ENCODE assay signal across 8 cellular contexts in the genomic region with DNA sequence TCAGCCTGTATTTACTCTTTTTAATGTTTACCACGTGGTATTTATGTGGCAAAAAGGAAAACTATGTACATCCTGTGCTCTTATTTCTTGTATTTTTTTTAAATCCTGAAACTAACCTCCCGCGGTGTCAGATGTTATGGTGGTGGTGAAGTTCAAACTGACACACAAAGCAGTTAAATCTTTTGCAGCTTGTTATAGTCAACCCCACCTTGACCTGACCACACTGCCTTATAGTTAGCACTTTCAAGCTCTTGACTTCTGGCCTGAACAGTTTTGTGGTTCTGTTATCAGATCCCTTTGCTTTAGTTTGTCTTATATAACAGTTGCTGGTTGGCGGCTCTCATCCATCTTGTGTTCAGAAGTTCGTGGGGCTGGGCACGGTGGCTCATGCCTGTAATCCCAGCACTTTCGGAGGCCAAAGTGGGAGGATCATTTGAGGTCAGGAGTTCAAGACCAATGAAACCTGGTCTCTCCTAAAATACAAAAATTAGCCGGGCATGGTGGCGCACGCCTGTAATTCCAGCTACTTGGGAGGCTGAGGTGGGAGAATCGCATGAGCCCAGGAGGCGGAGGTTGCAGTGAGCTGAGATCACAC. TPM values are rescaled to one million over a fixed set of nuclear protein-coding genes. Genes with fewer than 3 reads are reported as not detected.
DNase-seq lines count a peak whose midpoint lies in the region; ATAC-seq, FAIRE-seq and TF ChIP-seq lines count a peak whose summit lies in the region.

No MANE protein-coding gene starts in this region.

- no peak overlapping the region for H3K23ac ChIP-seq in trophoblast cell (ENCODE audit: low read length)

- H3K14ac ChIP-seq in trophoblast cell (ENCODE audit: low read length): no peak overlapping the region

- TF ChIP-seq POLR2A in H54 (IDR thresholded peaks at IDR 0.05; ENCODE audit: low read depth, low read length): no peak

- H3K79me2 ChIP-seq in OCI-LY1 (ENCODE audit: insufficient read depth, low read length): no peaks in the 10 kb centered on the region
- no peaks in the 10 kb centered on the region for H3K79me2 ChIP-seq in trophoblast cell (ENCODE audit: control insufficient read depth, insufficient read depth, low read length, poor library complexity)

- H3K9me3 Mint-ChIP-seq in CD4-positive, CD25-positive, alpha-beta regulatory T cell: no peaks in the 10 kb centered on the region
- H3K9me3 Mint-ChIP-seq in effector memory CD8-positive, alpha-beta T cell: no peaks in the 10 kb centered on the region

- H3K4ac ChIP-seq in trophoblast cell (ENCODE audit: low read depth, low read length): no peak overlapping the region

- H4K8ac ChIP-seq in trophoblast cell (ENCODE audit: low read depth, low read length): no peak overlapping the region

- H3F3A ChIP-seq in OCI-LY1 (ENCODE audit: insufficient read depth, low read length): no peaks in the 10 kb centered on the region

- no peak overlapping the region for H4K91ac ChIP-seq in trophoblast cell (ENCODE audit: low read depth, low read length)

- peaks cover 13% of the 10 kb centered on the region for H3K36me3 Mint-ChIP-seq in CD4-positive, CD25-positive, alpha-beta regulatory T cell
- H3K36me3 Mint-ChIP-seq in effector memory CD8-positive, alpha-beta T cell (ENCODE audit: insufficient read depth): peaks cover 36% of the 10 kb centered on the region

- H3K9ac ChIP-seq in OCI-LY1 (ENCODE audit: low read length) (peak overlapping the region; percentile 74; the same call in 1 of the 2 replicates), trophoblast cell (ENCODE audit: low read length) (no peak overlapping the region)

- H3K4me1 Mint-ChIP-seq in CD4-positive, CD25-positive, alpha-beta regulatory T cell: peaks cover 5 to 37% (median 20%) of the 10 kb centered on the region in 4 donors
- peaks cover 22 to 26% of the 10 kb centered on the region in 2 donors for H3K4me1 Mint-ChIP-seq in effector memory CD8-positive, alpha-beta T cell (ENCODE audit: low read depth in 2 of 2)

- H2BK12ac ChIP-seq in trophoblast cell (ENCODE audit: low read length): no peak overlapping the region

- peak in 2 of 3 donors; percentile 10 to 44 for DNase-seq in CD4-positive, CD25-positive, alpha-beta regulatory T cell
- no peak for DNase-seq in effector memory CD8-positive, alpha-beta T cell
- DNase-seq in trophoblast cell (no peak), H54 (ENCODE audit: insufficient read length, low spot score) (no peak), NCI-H2196 (lab: John Stamatoyannopoulos, UW; ENCODE audit: unreplicated experiment) (no peak)

- H3K27me3 ChIP-seq in CD4-positive, CD25-positive, alpha-beta regulatory T cell (ENCODE audit: control insufficient read depth, insufficient read depth, low read length): no peaks in the 10 kb centered on the region
- H3K27me3 ChIP-seq in OCI-LY1 (ENCODE audit: insufficient read depth, low read length) (no peaks in the 10 kb centered on the region), neuron (ENCODE audit: insufficient read depth, low read length) (no peaks in the 10 kb centered on the region), trophoblast cell (ENCODE audit: insufficient read depth, low read length) (no peaks in the 10 kb centered on the region)

- WGBS in trophoblast cell (ENCODE audit: extremely low coverage, insufficient coverage, insufficient read length): no CpG with 5 or more reads among the region's 12 CpGs

- ATAC-seq in CD4-positive, CD25-positive, alpha-beta regulatory T cell (ENCODE audit: low read depth in 2 of 2): no peak
- ATAC-seq in effector memory CD8-positive, alpha-beta T cell (replicated peaks): peak; percentile 27
- ATAC-seq in HG03442 (IDR thresholded peaks at IDR 0.05; ENCODE audit: unreplicated experiment): no peak

- no peak for FAIRE-seq in H54 (lab: Jason Lieb, UNC)

- peak overlapping the region; percentile 71 for H3K27ac ChIP-seq in CD4-positive, CD25-positive, alpha-beta regulatory T cell (ENCODE audit: insufficient read depth, low read length, poor library complexity, severe bottlenecking)
- H3K27ac ChIP-seq in OCI-LY1 (ENCODE audit: low read depth, low read length, poor library complexity, severe bottlenecking): no peak overlapping the region
- no peak overlapping the region for H3K27ac ChIP-seq in trophoblast cell (ENCODE audit: low read depth, low read length)

- peak overlapping the region; percentile 79 for H3K4me2 ChIP-seq in OCI-LY1 (ENCODE audit: low read length)
- H3K4me2 ChIP-seq in trophoblast cell (ENCODE audit: low read length): no peak overlapping the region

- no peak overlapping the region for H2BK120ac ChIP-seq in trophoblast cell (ENCODE audit: insufficient read depth, low read length, poor library complexity)

- H2AFZ ChIP-seq in OCI-LY1 (ENCODE audit: low read length) (no peak overlapping the region), neuron (ENCODE audit: low read depth, low read length) (no peak overlapping the region), trophoblast cell (ENCODE audit: insufficient read depth, low read length, poor library complexity) (no peak overlapping the region)

- H3K4me3 Mint-ChIP-seq in CD4-positive, CD25-positive, alpha-beta regulatory T cell: peak overlapping the region; percentile 90 to 94 (median 94)
- H3K4me3 Mint-ChIP-seq in effector memory CD8-positive, alpha-beta T cell: peak overlapping the region; percentile 83 to 86

- no peak for TF ChIP-seq CTCF in OCI-LY1 (IDR thresholded peaks at IDR 0.05; ENCODE audit: low read length)

- H3K18ac ChIP-seq in trophoblast cell (ENCODE audit: low read length): no peak overlapping the region

- no peak overlapping the region for H2BK5ac ChIP-seq in trophoblast cell (ENCODE audit: low read depth, low read length, poor library complexity)

- H3K4me3 ChIP-seq in CD4-positive, CD25-positive, alpha-beta regulatory T cell (ENCODE audit: low read depth, low read length): peak overlapping the region; percentile 82
- H3K4me3 ChIP-seq in OCI-LY1 (ENCODE audit: low read depth, low read length, poor library complexity, severe bottlenecking) (peak overlapping the region; percentile 96), neuron (ENCODE audit: low read length) (peak overlapping the region; percentile 87), trophoblast cell (ENCODE audit: low read depth, low read length) (no peak overlapping the region)

- H3K9me3 ChIP-seq in CD4-positive, CD25-positive, alpha-beta regulatory T cell (ENCODE audit: control insufficient read depth in 2 of 2, low read length in 2 of 2): no peaks in the 10 kb centered on the region
- H3K9me3 ChIP-seq in OCI-LY1 (ENCODE audit: low read length) (no peaks in the 10 kb centered on the region), neuron (ENCODE audit: low read length) (no peaks in the 10 kb centered on the region), trophoblast cell (ENCODE audit: insufficient read depth, low read depth, low read length) (no peaks in the 10 kb centered on the region)

- H4K20me1 ChIP-seq in OCI-LY1 (ENCODE audit: insufficient read depth, low read length): no peaks in the 10 kb centered on the region

- no peaks in the 10 kb centered on the region for H3K27me3 Mint-ChIP-seq in CD4-positive, CD25-positive, alpha-beta regulatory T cell
- no peaks in the 10 kb centered on the region for H3K27me3 Mint-ChIP-seq in effector memory CD8-positive, alpha-beta T cell

- H3K36me3 ChIP-seq in CD4-positive, CD25-positive, alpha-beta regulatory T cell (ENCODE audit: control insufficient read depth, insufficient read depth, low read length): peaks cover 25% of the 10 kb centered on the region
- H3K36me3 ChIP-seq in OCI-LY1 (ENCODE audit: insufficient read depth, low read length): peaks cover 53% of the 10 kb centered on the region
- peaks cover 49% of the 10 kb centered on the region for H3K36me3 ChIP-seq in neuron (ENCODE audit: insufficient read depth, low read length)
- peaks cover 23 to 27% of the 10 kb centered on the region in 2 experiments for H3K36me3 ChIP-seq in trophoblast cell (ENCODE audit: control insufficient read depth in 1 of 2, insufficient read depth in 2 of 2, low read length in 2 of 2)

- H4K12ac ChIP-seq in trophoblast cell (ENCODE audit: low read depth, low read length): no peak overlapping the region

- peaks cover 28% of the 10 kb centered on the region for H3K4me1 ChIP-seq in CD4-positive, CD25-positive, alpha-beta regulatory T cell (ENCODE audit: control insufficient read depth, insufficient read depth, low read length, poor library complexity, severe bottlenecking)
- H3K4me1 ChIP-seq in OCI-LY1 (ENCODE audit: insufficient read depth, low read length, severe bottlenecking) (peaks cover 25% of the 10 kb centered on the region), neuron (ENCODE audit: insufficient read depth, low read length) (peaks cover 12% of the 10 kb centered on the region), trophoblast cell (ENCODE audit: control insufficient read depth in 1 of 2, insufficient read depth in 2 of 2, low read length in 2 of 2) (peaks cover 0 to 3% of the 10 kb centered on the region in 2 experiments)

- H3K27ac Mint-ChIP-seq in CD4-positive, CD25-positive, alpha-beta regulatory T cell: peak overlapping the region in 2 of 3 donors; percentile 83 to 93
- peak overlapping the region; percentile 54 to 86 for H3K27ac Mint-ChIP-seq in effector memory CD8-positive, alpha-beta T cell

- peaks cover 4% of the 10 kb centered on the region for H3K79me1 ChIP-seq in trophoblast cell (ENCODE audit: low read length)

- H2AK5ac ChIP-seq in trophoblast cell (ENCODE audit: low read length): no peak overlapping the region

- H3K9me2 ChIP-seq in OCI-LY1 (ENCODE audit: low read depth, low read length): no peaks in the 10 kb centered on the region

RNA-seq across cellular contexts. Expression of a gene that starts 2.1 kb away (rescaled TPM):
- total RNA-seq in CD4-positive, CD25-positive, alpha-beta regulatory T cell: 8.9 TPM
- 10 to 100 TPM; 24.1 to 42.2 (median 37.1) TPM for polyA plus RNA-seq in CD4-positive, CD25-positive, alpha-beta regulatory T cell
- 20.2 and 21.3 TPM in 2 replicates for polyA plus RNA-seq in trophoblast cell (2013)

RNA-seq across cellular contexts. Expression of a gene that starts 6.3 kb away (rescaled TPM):
- 8.7 TPM for total RNA-seq in CD4-positive, CD25-positive, alpha-beta regulatory T cell
- 10 to 100 TPM; 10.6 to 24.9 (median 13.5) TPM for polyA plus RNA-seq in CD4-positive, CD25-positive, alpha-beta regulatory T cell
- 6.7 and 6.9 TPM in 2 replicates for polyA plus RNA-seq in trophoblast cell (2013)

RNA-seq across cellular contexts. Expression of a gene that starts 16.9 kb away (rescaled TPM):
- total RNA-seq in CD4-positive, CD25-positive, alpha-beta regulatory T cell: 23.5 TPM
- 1 to 10 TPM in 2 of 4 donors, under 1 TPM in 2; 0.47 to 3.2 (median 1.1) TPM for polyA plus RNA-seq in CD4-positive, CD25-positive, alpha-beta regulatory T cell
- polyA plus RNA-seq in trophoblast cell (2013): 0.71 and 1.7 TPM in 2 replicates

RNA-seq across cellular contexts. Expression of a gene that starts 47.1 kb away (rescaled TPM):
- total RNA-seq in CD4-positive, CD25-positive, alpha-beta regulatory T cell: 21.0 TPM
- polyA plus RNA-seq in CD4-positive, CD25-positive, alpha-beta regulatory T cell: 10 to 100 TPM; 10.7 to 14.2 (median 11.6) TPM
- 11.0 and 12.1 TPM in 2 replicates for polyA plus RNA-seq in trophoblast cell (2013)

Comparison
In these comparisons a context has a peak if more than half of its experiments do, and no peak if none do; other contexts are left out.
1. DNase-seq: peak in CD4-positive, CD25-positive, alpha-beta regulatory T cell (2 of 3); none in effector memory CD8-positive, alpha-beta T cell (0 of 3), trophoblast cell (0 of 2), H54 (single experiment) and NCI-H2196 (single experiment).